In the genomic region with DNA sequence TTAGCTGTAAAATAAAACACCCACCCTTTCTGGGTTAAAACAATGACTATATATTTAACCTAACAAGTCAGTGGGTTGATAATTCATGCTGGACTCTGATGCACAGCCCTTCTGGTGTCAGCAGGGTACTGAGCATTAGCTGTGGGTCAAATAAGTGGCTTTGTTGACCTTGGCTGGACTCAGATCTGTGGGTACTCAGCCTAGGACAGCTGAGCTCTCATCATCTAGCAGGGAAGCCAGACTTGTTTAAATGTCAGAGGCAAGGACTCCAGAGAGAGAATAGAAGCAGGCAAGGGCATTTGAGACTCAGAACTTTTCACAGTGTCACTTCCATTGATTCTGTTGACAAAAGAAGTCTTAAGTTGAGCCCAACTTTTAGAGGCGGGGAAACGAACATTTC, we compare ENCODE assay signal across 33 cellular contexts.
"Had no signal": no experiment of that assay in that cellular context is flagged by ENCODE, and none has a peak within 500 bp of the region (broad histone marks: within the 10 kb centered on the region; RNA-seq: fewer than 3 reads in every experiment).

No MANE protein-coding gene starts in this region.

- DNase-seq: activated B cell treated with CpG ODN at 0.5 μM for 24 hours; activated CD4-positive, alpha-beta T cell treated with anti-CD3 and anti-CD28 coated beads for 48 hours; activated CD4-positive, alpha-beta T cell treated with anti-CD3 and anti-CD28 coated beads, Interleukin-2, amount 50 U/mL, for 1 hour; activated CD4-positive, alpha-beta T cell treated with anti-CD3 and anti-CD28 coated beads, Interleukin-2, amount 50 U/mL, for 48 hours; activated CD8-positive, alpha-beta memory T cell treated with anti-CD3 and anti-CD28 coated beads for 24 hours; activated CD8-positive, alpha-beta T cell treated with anti-CD3 and anti-CD28 coated beads for 36 hours; activated effector memory CD4-positive, alpha-beta T cell treated with anti-CD3 and anti-CD28 coated beads, Interleukin-2, amount 50 U/mL, for 16 hours; activated naive CD4-positive, alpha-beta T cell treated with anti-CD3 and anti-CD28 coated beads for 36 hours; activated naive CD8-positive, alpha-beta T cell treated with anti-CD3 and anti-CD28 coated beads for 36 hours; activated naive CD8-positive, alpha-beta T cell treated with anti-CD3 and anti-CD28 coated beads, Interleukin-2, amount 50 U/mL, for 24 hours; activated T-cell treated with anti-CD3 and anti-CD28 coated beads, Interleukin-2, amount 50 U/mL, for 48 hours; adrenal gland; amygdala; aorta; body of pancreas; central memory CD4-positive, alpha-beta T cell; cerebellar nuclear complex; colonic mucosa; effector CD8-positive, alpha-beta T cell; esophagus squamous epithelium; foreskin melanocyte; T-helper 1 cell; T-helper 17 cell; T1000; WERI-Rb-1 had no signal

- H3K36me3 Mint-ChIP-seq: activated naive CD4-positive, alpha-beta T cell treated with anti-CD3 and anti-CD28 coated beads, Interleukin-2, amount 50 U/mL, for 24 hours; activated naive CD8-positive, alpha-beta T cell treated with anti-CD3 and anti-CD28 coated beads for 36 hours had no signal

- H3K4me1 Mint-ChIP-seq: activated B cell treated with CpG ODN at 0.5 μM for 24 hours; activated naive CD4-positive, alpha-beta T cell treated with anti-CD3 and anti-CD28 coated beads, Interleukin-2, amount 50 U/mL, for 24 hours; activated naive CD8-positive, alpha-beta T cell treated with anti-CD3 and anti-CD28 coated beads for 36 hours; activated naive CD8-positive, alpha-beta T cell treated with anti-CD3 and anti-CD28 coated beads, Interleukin-2, amount 50 U/mL, for 24 hours; T-helper 17 cell had no signal

- H3K4me3 Mint-ChIP-seq: activated B cell treated with CpG ODN at 0.5 μM for 24 hours; activated CD8-positive, alpha-beta T cell treated with anti-CD3 and anti-CD28 coated beads for 36 hours; activated naive CD4-positive, alpha-beta T cell treated with anti-CD3 and anti-CD28 coated beads for 36 hours; activated naive CD4-positive, alpha-beta T cell treated with anti-CD3 and anti-CD28 coated beads, Interleukin-2, amount 50 U/mL, for 24 hours; activated naive CD8-positive, alpha-beta T cell treated with anti-CD3 and anti-CD28 coated beads for 36 hours; activated naive CD8-positive, alpha-beta T cell treated with anti-CD3 and anti-CD28 coated beads, Interleukin-2, amount 50 U/mL, for 24 hours; activated T-helper 1 cell treated with anti-CD3 and anti-CD28 coated beads, Interleukin-12 subunit alpha, Interleukin-12 subunit beta, Interleukin-2, Interleukin-4 antibody, amounts not matched to agents 30 ng/mL and 10 ng/mL and 1 ng/mL, durations not matched to agents 14 hours and 24 hours and 36 hours; T-helper 17 cell; T-helper 2 cell treated with Interferon-gamma antibody and Interleukin-4, amounts not matched to agents 5 μg/mL and 100 μg/mL, for 36 hours had no signal

- H3K27me3 ChIP-seq: adrenal gland, body of pancreas, colonic mucosa, esophagus squamous epithelium, gastroesophageal sphincter had no signal

- H3K9me3 ChIP-seq: adrenal gland, body of pancreas, colonic mucosa, esophagus squamous epithelium, gastroesophageal sphincter had no signal

- FAIRE-seq: endothelial cell of umbilical vein had no signal

- H3K36me3 ChIP-seq: adrenal gland, colonic mucosa, esophagus squamous epithelium, gastroesophageal sphincter, WERI-Rb-1 had no signal

- ATAC-seq: activated CD4-positive, CD25-positive, alpha-beta regulatory T cell treated with anti-CD3 and anti-CD28 coated beads, Interleukin-2, amount 50 U/mL, for 24 hours; activated CD8-positive, alpha-beta T cell treated with anti-CD3 and anti-CD28 coated beads for 36 hours; activated naive CD8-positive, alpha-beta T cell treated with anti-CD3 and anti-CD28 coated beads, Interleukin-2, amount 50 U/mL, for 24 hours; body of pancreas; gastroesophageal sphincter; T-helper 17 cell had no signal

- H3K4me1 ChIP-seq: adrenal gland, body of pancreas, colonic mucosa, esophagus squamous epithelium, gastroesophageal sphincter had no signal

- H3K27ac Mint-ChIP-seq: activated B cell treated with CpG ODN at 0.5 μM for 24 hours; activated CD8-positive, alpha-beta T cell treated with anti-CD3 and anti-CD28 coated beads for 36 hours; activated naive CD4-positive, alpha-beta T cell treated with anti-CD3 and anti-CD28 coated beads for 36 hours; activated naive CD4-positive, alpha-beta T cell treated with anti-CD3 and anti-CD28 coated beads, Interleukin-2, amount 50 U/mL, for 24 hours; activated naive CD8-positive, alpha-beta T cell treated with anti-CD3 and anti-CD28 coated beads for 36 hours; activated naive CD8-positive, alpha-beta T cell treated with anti-CD3 and anti-CD28 coated beads, Interleukin-2, amount 50 U/mL, for 24 hours; activated T-helper 1 cell treated with anti-CD3 and anti-CD28 coated beads, Interleukin-12 subunit alpha, Interleukin-12 subunit beta, Interleukin-2, Interleukin-4 antibody, amounts not matched to agents 30 ng/mL and 10 ng/mL and 1 ng/mL, durations not matched to agents 14 hours and 24 hours and 36 hours; activated T-helper 2 cell treated with anti-CD3 and anti-CD28 coated beads, Interferon-gamma antibody, Interleukin-2, Interleukin-4, amounts not matched to agents 10 μg/mL and 5 μg/mL and 100 μg/mL, durations not matched to agents 14 hours and 24 hours and 36 hours; T-helper 17 cell; T-helper 2 cell treated with Interferon-gamma antibody and Interleukin-4, amounts not matched to agents 5 μg/mL and 100 μg/mL, for 36 hours had no signal

- H3K27me3 Mint-ChIP-seq: activated B cell treated with CpG ODN at 0.5 μM for 24 hours; activated CD8-positive, alpha-beta T cell treated with anti-CD3 and anti-CD28 coated beads for 36 hours; activated naive CD4-positive, alpha-beta T cell treated with anti-CD3 and anti-CD28 coated beads, Interleukin-2, amount 50 U/mL, for 24 hours; activated naive CD8-positive, alpha-beta T cell treated with anti-CD3 and anti-CD28 coated beads for 36 hours; activated naive CD8-positive, alpha-beta T cell treated with anti-CD3 and anti-CD28 coated beads, Interleukin-2, amount 50 U/mL, for 24 hours; T-helper 17 cell had no signal

- H3K4me3 ChIP-seq: adrenal gland, body of pancreas, colonic mucosa, esophagus squamous epithelium, gastroesophageal sphincter had no signal

- H3K27ac ChIP-seq: adrenal gland, body of pancreas, colonic mucosa, epithelial cell of prostate, esophagus squamous epithelium, gastroesophageal sphincter, WERI-Rb-1 had no signal
